In the genomic region with DNA sequence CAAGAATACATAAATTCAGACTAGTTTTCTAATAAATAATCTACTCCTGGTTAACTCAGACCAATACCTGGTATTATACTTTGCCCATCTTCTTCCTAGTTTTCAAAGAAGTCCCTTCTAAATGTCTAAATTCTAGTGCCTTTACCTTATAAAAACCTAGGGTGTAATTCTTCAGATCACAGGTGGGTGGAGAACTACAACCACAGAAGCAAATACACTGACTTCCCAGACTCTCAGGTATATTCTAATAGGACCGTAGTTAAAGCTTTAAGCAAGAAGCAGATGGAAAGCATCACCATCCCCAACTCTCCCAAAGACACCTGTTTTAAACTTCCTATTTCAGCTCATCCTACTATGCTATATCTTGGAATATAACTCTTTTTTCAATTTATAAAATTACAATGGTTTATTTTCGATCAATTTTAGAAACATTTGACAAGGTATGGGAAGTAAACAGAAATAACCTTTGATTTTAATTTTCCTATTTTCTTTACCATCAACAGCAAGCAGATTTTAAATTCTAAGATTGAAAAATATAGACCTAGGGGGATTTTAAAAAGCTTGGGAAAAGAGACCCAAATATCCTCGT, we compare ENCODE assay signal across 8 cellular contexts.
DNase-seq lines count a peak whose midpoint lies in the region; ATAC-seq, FAIRE-seq and TF ChIP-seq lines count a peak whose summit lies in the region.

No MANE protein-coding gene starts in this region.

- H3K9me3 ChIP-seq in RWPE2 (ENCODE audit: severe bottlenecking): no peaks in the 10 kb centered on the region

- no peak overlapping the region for H3K4me3 ChIP-seq in RWPE2 (ENCODE audit: severe bottlenecking)

- peak; percentile 78 for TF ChIP-seq CTCF in RWPE2 (IDR thresholded peaks at IDR 0.05; ENCODE audit: poor library complexity, severe bottlenecking)

- peaks cover 4% of the 10 kb centered on the region for H3K4me1 ChIP-seq in RWPE2 (ENCODE audit: insufficient read depth, poor library complexity, severe bottlenecking)

- ATAC-seq in HG02938 (IDR thresholded peaks at IDR 0.05; ENCODE audit: unreplicated experiment) (peak; percentile 41), RWPE2 (ENCODE audit: low read depth) (peak; percentile 81), GM21423 (IDR thresholded peaks at IDR 0.05; ENCODE audit: unreplicated experiment) (no peak)

- H3K36me3 ChIP-seq in RWPE2 (ENCODE audit: low read depth): no peaks in the 10 kb centered on the region

- H3K27ac ChIP-seq in RWPE2 (ENCODE audit: poor library complexity, severe bottlenecking): no peak overlapping the region

- peak; percentile 95 for FAIRE-seq in islet of Langerhans (lab: Jason Lieb, UNC)

- DNase-seq in NCI-H1092 treated with DMSO at 0.1 percent for 48 hours (lab: John Stamatoyannopoulos, UW) (peak; percentile 15), NCI-H1092 (lab: John Stamatoyannopoulos, UW) (no peak), RWPE2 (ENCODE audit: low spot score) (no peak), NCI-H187 treated with DMSO at 0.1 percent for 48 hours (lab: John Stamatoyannopoulos, UW) (no peak)
- no peak for DNase-seq in stimulated activated naive CD4-positive, alpha-beta T cell treated with Interleukin-2 at 50 U/mL for 16 hours (lab: John Stamatoyannopoulos, UW)

- no peaks in the 10 kb centered on the region for H3K27me3 ChIP-seq in RWPE2 (ENCODE audit: insufficient read depth, poor library complexity, severe bottlenecking)
